18 cellular contexts compared by ENCODE assay signal in the genomic region with DNA sequence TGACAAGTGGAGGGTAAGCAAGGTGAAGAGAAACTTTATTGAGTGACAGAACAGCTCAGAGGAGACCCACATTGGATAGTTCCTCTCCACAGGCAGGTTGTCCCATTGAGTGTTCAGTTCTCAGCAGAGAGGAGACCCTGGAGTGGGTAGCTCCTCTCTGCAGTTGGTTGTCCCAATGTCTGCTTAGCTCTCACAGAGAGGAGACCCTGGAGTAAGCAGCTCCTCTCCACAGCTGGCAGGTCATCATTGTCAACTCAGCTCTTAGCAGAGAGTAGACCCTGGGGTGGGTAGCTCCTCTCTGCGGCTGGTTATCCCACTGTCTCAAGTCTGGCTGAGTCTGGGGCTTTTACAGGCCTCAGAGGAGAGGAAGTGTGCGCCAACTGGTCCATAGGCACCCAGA. TPM values are rescaled to one million over a fixed set of nuclear protein-coding genes. Genes with fewer than 3 reads are reported as not detected.
DNase-seq lines count a peak whose midpoint lies in the region; ATAC-seq and TF ChIP-seq lines count a peak whose summit lies in the region.
"Had no signal": no experiment of that assay in that cellular context is flagged by ENCODE, and none has a peak within 500 bp of the region (broad histone marks: within the 10 kb centered on the region; RNA-seq: fewer than 3 reads in every experiment).

No MANE protein-coding gene starts in this region.

- H3K27ac ChIP-seq in PC-9 (no peak overlapping the region), duodenal mucosa (ENCODE audit: low read depth, low read length) (peak overlapping the region; percentile 59), mucosa of rectum (ENCODE audit: low read depth in 2 of 2, low read length in 2 of 2) (peak overlapping the region; percentile 85 to 88), transverse colon (peak overlapping the region; percentile 75 to 87 (median 84))
- H3K27ac ChIP-seq: GM23248, SK-N-MC had no signal

- peaks cover 25% of the 10 kb centered on the region for H3F3A ChIP-seq in PC-9 (ENCODE audit: insufficient read depth, low read depth)

- no peaks in the 10 kb centered on the region for H3K9me2 ChIP-seq in PC-9 (ENCODE audit: insufficient read depth)

- H3K4me3 Mint-ChIP-seq in activated CD4-positive, alpha-beta memory T cell treated with anti-CD3 and anti-CD28 coated beads for 36 hours = no peak overlapping the region
- H3K4me3 Mint-ChIP-seq: CD14-positive monocyte had no signal

- H3K9me3 Mint-ChIP-seq in activated CD4-positive, alpha-beta memory T cell treated with anti-CD3 and anti-CD28 coated beads for 36 hours = no peaks in the 10 kb centered on the region

- no peaks in the 10 kb centered on the region for H3K27me3 ChIP-seq in PC-9 (ENCODE audit: insufficient read depth, low read depth)
- H3K27me3 ChIP-seq in duodenal mucosa (ENCODE audit: control insufficient read depth in 1 of 2, insufficient read depth in 2 of 2, low read length in 2 of 2) = no peaks in the 10 kb centered on the region
- H3K27me3 ChIP-seq in mucosa of rectum (ENCODE audit: control insufficient read depth in 2 of 2, insufficient read depth in 2 of 2, low read length in 2 of 2) = no peaks in the 10 kb centered on the region
- H3K27me3 ChIP-seq in transverse colon = no peaks in the 10 kb centered on the region

- H3K27me3 Mint-ChIP-seq in activated CD4-positive, alpha-beta memory T cell treated with anti-CD3 and anti-CD28 coated beads for 36 hours = no peaks in the 10 kb centered on the region

- TF ChIP-seq EP300 in transverse colon (IDR thresholded peaks at IDR 0.05; ENCODE audit: low read depth) = no peak

- POLR2A ChIA-PET in PC-9 (lab: Charles Lee; ENCODE audit: unreplicated experiment) = interaction anchor here (0.7 kb wide), 1 partner anchor 63 kb away, joined by 4 read pairs; no protein-coding TSS in a partner anchor
- POLR2A ChIA-PET in activated CD4-positive, alpha-beta memory T cell treated with anti-CD3 and anti-CD28 coated beads for 36 hours (lab: Charles Lee) = no interaction called here

- no peak for TF ChIP-seq POLR2A in transverse colon (IDR thresholded peaks at IDR 0.05)

- no peak overlapping the region for H3K9ac ChIP-seq in duodenal mucosa (ENCODE audit: low read depth in 1 of 2, low read length in 2 of 2)
- peak overlapping the region in 1 of 2 donors; percentile 13 for H3K9ac ChIP-seq in mucosa of rectum (ENCODE audit: low read depth in 1 of 2, low read length in 2 of 2)
- H3K9ac ChIP-seq: GM23248 had no signal

- no peak overlapping the region for H2AFZ ChIP-seq in PC-9
- H2AFZ ChIP-seq: GM23248 had no signal

- no peak for TF ChIP-seq CTCF in PC-9 (conservative IDR thresholded peaks at IDR 0.05)
- TF ChIP-seq CTCF in transverse colon (IDR thresholded peaks at IDR 0.05) = no peak

- no peak overlapping the region for H3K27ac Mint-ChIP-seq in activated CD4-positive, alpha-beta memory T cell treated with anti-CD3 and anti-CD28 coated beads for 36 hours
- H3K27ac Mint-ChIP-seq: CD14-positive monocyte had no signal

- H3K36me3 ChIP-seq in PC-9 (ENCODE audit: low read depth) (no peaks in the 10 kb centered on the region), duodenal mucosa (ENCODE audit: control insufficient read depth in 1 of 2, insufficient read depth in 2 of 2, low read length in 2 of 2) (no peaks in the 10 kb centered on the region), mucosa of rectum (ENCODE audit: control insufficient read depth in 2 of 2, insufficient read depth in 2 of 2, low read length in 2 of 2) (no peaks in the 10 kb centered on the region), transverse colon (no peaks in the 10 kb centered on the region)

- peak overlapping the region; percentile 71 for H3K4me2 ChIP-seq in PC-9

- no peaks in the 10 kb centered on the region for H3K36me3 Mint-ChIP-seq in activated CD4-positive, alpha-beta memory T cell treated with anti-CD3 and anti-CD28 coated beads for 36 hours

- no peaks in the 10 kb centered on the region for H3K79me2 ChIP-seq in PC-9 (ENCODE audit: low read depth)

- H3K4me3 ChIP-seq in PC-9 (no peak overlapping the region), duodenal mucosa (ENCODE audit: low read depth in 1 of 2, low read length in 2 of 2) (no peak overlapping the region), mucosa of rectum (ENCODE audit: low read length in 2 of 2) (no peak overlapping the region), transverse colon (no peak overlapping the region)
- H3K4me3 ChIP-seq: GM23248, SK-N-MC had no signal

- intact Hi-C loops in PC-9 (cut with micrococcal nuclease; ENCODE audit: unreplicated experiment) (no loop called here), transverse colon (cut with DNase I; ENCODE audit: low total_unique reads) (no loop called here)
- intact Hi-C loops in activated CD4-positive, alpha-beta memory T cell treated with anti-CD3 and anti-CD28 coated beads for 36 hours (cut with micrococcal nuclease) = no loop called here

- H4K20me1 ChIP-seq in PC-9 (ENCODE audit: insufficient read depth) = no peaks in the 10 kb centered on the region; the same call in 1 of the 2 replicates

- DNase-seq in PC-9 = no peak
- no peak for DNase-seq in transverse colon
- DNase-seq in retina = no peak
- no peak for DNase-seq in activated CD4-positive, alpha-beta memory T cell treated with anti-CD3 and anti-CD28 coated beads for 36 hours
- DNase-seq: GDM1; GM23248; KBM-7; MV-4-11; NCI-H1694 treated with DMSO at 0.1 percent for 48 hours; NCI-H510A; NCI-H748 treated with DMSO at 0.1 percent for 48 hours; NK-92 treated with Interleukin-12 subunit alpha and Interleukin-12 subunit beta, amount 100 ng/mL, for 24 hours had no signal

- 100% methylated on average over 2 of the region's 2 CpGs; no CpG with 5 or more reads in 1 of the 2 donors for WGBS in transverse colon (ENCODE audit: low coverage in 1 of 2), 2 donors

- no peaks in the 10 kb centered on the region for H3K9me3 ChIP-seq in PC-9 (ENCODE audit: insufficient read depth, low read depth)
- H3K9me3 ChIP-seq in duodenal mucosa (ENCODE audit: control insufficient read depth in 1 of 2, low read length in 2 of 2) = no peaks in the 10 kb centered on the region
- no peaks in the 10 kb centered on the region for H3K9me3 ChIP-seq in mucosa of rectum (ENCODE audit: control insufficient read depth in 2 of 2, low read length in 2 of 2)
- no peaks in the 10 kb centered on the region for H3K9me3 ChIP-seq in transverse colon

- peaks cover 30% of the 10 kb centered on the region for H3K4me1 ChIP-seq in PC-9 (replicated peaks; ENCODE audit: insufficient read depth)
- H3K4me1 ChIP-seq in duodenal mucosa (ENCODE audit: control insufficient read depth in 1 of 2, insufficient read depth in 2 of 2, low read length in 2 of 2) = peaks cover 36 to 45% of the 10 kb centered on the region in 2 donors
- H3K4me1 ChIP-seq in mucosa of rectum (ENCODE audit: control insufficient read depth in 2 of 2, insufficient read depth in 2 of 2, low read length in 2 of 2) = peaks cover 24 to 51% of the 10 kb centered on the region in 2 donors
- H3K4me1 ChIP-seq in transverse colon = peaks cover 3 to 42% (median 25%) of the 10 kb centered on the region in 4 donors

- no TSS peak for BruUV-seq in PC-9 (replicated peaks; lab: Mats Ljungman, UMichigan)

- in situ Hi-C loops in transverse colon (cut with MboI; ENCODE audit: low pct_ligation_motif_present in 1 of 4, low pct_unique_long_range_greater_than_20kb in 1 of 4, low sequenced_read_pairs in 3 of 4) = no loop called here

- CTCF ChIA-PET in PC-9 (lab: Charles Lee) = no interaction called here
- CTCF ChIA-PET in activated CD4-positive, alpha-beta memory T cell treated with anti-CD3 and anti-CD28 coated beads for 36 hours (lab: Charles Lee) = interaction anchor here (1.0 to 1.6 kb wide), 2 partner anchors 63 to 65 kb away, joined by 3 to 5 read pairs; a partner anchor contains a TSS

- ATAC-seq in GM18907 (IDR thresholded peaks at IDR 0.05; ENCODE audit: unreplicated experiment) = no peak
- ATAC-seq: HCT116 had no signal

- H3K4me1 Mint-ChIP-seq in activated CD4-positive, alpha-beta memory T cell treated with anti-CD3 and anti-CD28 coated beads for 36 hours (ENCODE audit: low read depth) = no peaks in the 10 kb centered on the region
- H3K4me1 Mint-ChIP-seq: CD14-positive monocyte had no signal

RNA-seq across cellular contexts. Expression of a gene that starts 6.0 kb away (rescaled TPM):
- total RNA-seq in PC-9 (2021) (31.7 and 31.8 TPM in 2 replicates), transverse colon (10 to 100 TPM; 27.1 to 32.9 (median 30.1) TPM)
- 10 to 100 TPM; 71.2 to 72.0 TPM for total RNA-seq in activated CD4-positive, alpha-beta memory T cell treated with anti-CD3 and anti-CD28 coated beads for 36 hours

RNA-seq across cellular contexts. Expression of a gene that starts 11.3 kb away (rescaled TPM):
- total RNA-seq in PC-9 (2021) (1.1 and 1.3 TPM in 2 replicates), transverse colon (100 to 1,000 TPM in 1 of 4 donors, 10 to 100 TPM in 3; 57.6 to 145 (median 62.6) TPM)
- under 1 TPM; 0.27 to 0.33 TPM for total RNA-seq in activated CD4-positive, alpha-beta memory T cell treated with anti-CD3 and anti-CD28 coated beads for 36 hours

Comparison
In these comparisons a context has a peak if more than half of its experiments do, and no peak if none do; other contexts are left out.
1. RNA of a gene that starts 11.3 kb away (total RNA-seq): 57.6 to 145 TPM in transverse colon; 1.1 to 1.3 TPM in PC-9 and 0.27 to 0.33 TPM in activated CD4-positive, alpha-beta memory T cell treated with anti-CD3 and anti-CD28 coated beads for 36 hours; every median in the first group is over 10 times any median in the second.